ENCODE assay signal across 8 cellular contexts in genomic region chr20:32743237-32744112, GRCh38. TPM values are rescaled to one million over a fixed set of nuclear protein-coding genes. Genes with fewer than 3 reads are reported as not detected.
DNase-seq lines count a peak whose midpoint lies in the region; ATAC-seq and TF ChIP-seq lines count a peak whose summit lies in the region.

Gene COMMD7 (minus strand): TSS chr20:32743467. CDS start chr20:32743391, 76 bp downstream.

- 1 to 2% methylated on average over 15 to 30 of the region's 64 CpGs for WGBS in thyroid gland, 2 donors

- peaks cover 8 to 22% of the 10 kb centered on the region in 2 donors for H3K4me1 ChIP-seq in thyroid gland

- no peaks in the 10 kb centered on the region for H3K9me3 ChIP-seq in thyroid gland

- peak in 1 of 2 donors; percentile 49 for TF ChIP-seq POLR2A in thyroid gland (IDR thresholded peaks at IDR 0.05)

- TF ChIP-seq CTCF in 22Rv1 (IDR thresholded peaks at IDR 0.05), result no peak
- no peak for TF ChIP-seq CTCF in omental fat pad (IDR thresholded peaks at IDR 0.05)
- TF ChIP-seq CTCF in thyroid gland (IDR thresholded peaks at IDR 0.05), result no peak

- intact Hi-C loops in thyroid gland (cut with DNase I), result no loop called here

- no peaks in the 10 kb centered on the region for H3K27me3 ChIP-seq in thyroid gland

- peak; percentile 34 to 51 for DNase-seq in SHP77 (lab: John Stamatoyannopoulos, UW)
- DNase-seq in activated naive CD4-positive, alpha-beta T cell treated with Interleukin-2 at 50 U/mL for 16 hours, result peak; percentile 73
- DNase-seq in globus pallidus (ENCODE audit: low spot score), result peak; percentile 30
- no peak for DNase-seq in omental fat pad (ENCODE audit: low spot score)
- DNase-seq in thyroid gland, result peak; percentile 74 to 80

- peak within 1 kb of the TSS; percentile 74 for H3K27ac ChIP-seq in 22Rv1
- H3K27ac ChIP-seq in thyroid gland, result peak within 1 kb of the TSS; percentile 79 to 93 (median 87)

- H3K36me3 ChIP-seq in thyroid gland, result no peaks in the 10 kb centered on the region

- peak within 1 kb of the TSS; percentile 63 to 96 (median 81) for H3K4me3 ChIP-seq in thyroid gland (replicated peaks in 1 of 3)

- ATAC-seq in GM18861 (IDR thresholded peaks at IDR 0.05; ENCODE audit: unreplicated experiment) (peak; percentile 47), HG03571 (IDR thresholded peaks at IDR 0.05; ENCODE audit: unreplicated experiment) (peak; percentile 50), omental fat pad (ENCODE audit: low FRiP score) (peak; percentile 87)

RNA-seq across cellular contexts. Expression of gene COMMD7, which starts in this region (rescaled TPM):
- total RNA-seq in omental fat pad (10 to 100 TPM; 19.3 to 20.6 (median 19.8) TPM), thyroid gland (10 to 100 TPM; 30.2 to 55.8 (median 42.6) TPM)
